In the genomic region with DNA sequence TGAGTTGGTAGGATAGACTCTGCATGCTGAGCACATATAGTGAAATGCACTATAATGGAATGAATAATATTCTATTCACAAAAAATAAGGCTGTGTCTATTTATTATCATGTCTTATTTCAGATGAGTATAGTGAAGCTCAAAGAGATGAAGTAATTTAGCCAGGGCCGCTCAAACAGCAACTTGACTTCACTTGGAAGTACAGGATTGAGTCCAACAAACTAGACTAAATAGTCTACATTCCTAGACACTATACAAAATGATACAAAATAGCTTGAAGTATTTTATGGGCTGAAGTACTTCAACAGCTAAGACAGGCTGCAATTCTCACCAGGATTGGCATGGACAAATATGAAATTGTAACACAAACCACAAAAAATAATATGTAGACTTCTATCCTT, we compare ENCODE assay signal across 21 cellular contexts.
"Had no signal": no experiment of that assay in that cellular context is flagged by ENCODE, and none has a peak within 500 bp of the region (broad histone marks: within the 10 kb centered on the region; RNA-seq: fewer than 3 reads in every experiment).

No MANE protein-coding gene starts in this region.

- H3K36me3 ChIP-seq: gastrocnemius medialis, left lung, lower lobe of right lung, right lobe of liver, upper lobe of right lung, vagina had no signal

- H3K4me1 ChIP-seq: left lung, lower lobe of right lung, right lobe of liver, testis, vagina had no signal

- H3K9me3 ChIP-seq: gastrocnemius medialis, heart right ventricle, left lung, lower lobe of right lung, psoas muscle, right lobe of liver, testis, tibial nerve, upper lobe of right lung, vagina had no signal

- H3K4me3 ChIP-seq: dorsolateral prefrontal cortex, gastrocnemius medialis, heart right ventricle, left lung, lower lobe of right lung, psoas muscle, right lobe of liver, testis, tibial nerve, upper lobe of right lung, vagina had no signal

- DNase-seq: cortex of kidney; dorsolateral prefrontal cortex; effector CD8-positive, alpha-beta T cell; gastrocnemius medialis; heart right ventricle; left lung; lower lobe of right lung; midbrain; naive B cell; nephron progenitor cell; psoas muscle; retina; right lobe of liver; stimulated activated CD4-positive, alpha-beta T cell treated with anti-CD3 and anti-CD28 coated beads, Interleukin-2, amount 100 ng/mL, for 24 hours; stimulated activated CD4-positive, alpha-beta T cell treated with anti-CD3 and anti-CD28 coated beads, Interleukin-4, amount 100 ng/mL, for 4 hours; stimulated activated naive B cell treated with anti-CD40 and anti-IgM and Interleukin-4, amounts not matched to agents 10 μg/mL and 1 μg/mL and 100 μg/mL, for 72 hours; stimulated activated naive CD8-positive, alpha-beta T cell treated with anti-CD3 and anti-CD28 coated beads, Interleukin-15, amount 100 ng/mL, for 72 hours; testis; upper lobe of right lung had no signal

- H3K27ac ChIP-seq: dorsolateral prefrontal cortex, heart right ventricle, left lung, lower lobe of right lung, psoas muscle, right lobe of liver, testis, upper lobe of right lung, vagina had no signal

- H3K27me3 ChIP-seq: dorsolateral prefrontal cortex, gastrocnemius medialis, heart right ventricle, left lung, right lobe of liver, testis, tibial nerve, upper lobe of right lung, vagina had no signal
